ENCODE assay signal across 9 cellular contexts in the genomic region with DNA sequence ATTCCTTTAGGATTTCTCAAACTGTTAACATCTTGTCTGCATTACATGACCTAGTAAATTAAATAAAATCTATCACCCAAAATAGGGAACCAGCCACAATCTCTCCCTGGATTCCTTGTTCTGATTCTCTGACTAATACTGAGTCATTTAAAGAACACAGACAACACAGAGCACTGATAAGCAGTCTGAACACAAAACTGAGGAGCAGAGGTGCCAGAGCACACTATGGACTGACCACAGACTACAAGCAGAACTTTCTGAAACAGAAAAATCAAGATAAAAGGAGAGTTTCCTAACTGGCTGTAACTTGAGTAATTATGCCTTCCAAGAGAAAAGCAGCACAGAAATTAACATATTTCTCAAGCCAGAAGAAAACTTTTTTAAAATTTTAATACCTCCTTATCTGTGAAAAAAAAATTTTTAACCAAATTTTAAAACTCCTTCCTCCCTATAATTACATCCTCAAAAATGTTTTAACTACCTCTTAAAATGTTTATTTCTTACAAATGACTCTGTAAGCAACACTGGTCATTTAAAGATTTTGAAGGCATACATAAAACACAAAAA.
DNase-seq lines count a peak whose midpoint lies in the region; ATAC-seq and TF ChIP-seq lines count a peak whose summit lies in the region.
"Had no signal": no experiment of that assay in that cellular context is flagged by ENCODE, and none has a peak within 500 bp of the region (broad histone marks: within the 10 kb centered on the region; RNA-seq: fewer than 3 reads in every experiment).

No MANE protein-coding gene starts in this region.

- H3K27ac ChIP-seq in SJCRH30 (peak overlapping the region; percentile 91), esophagus muscularis mucosa (replicated peaks in 1 of 4) (peak overlapping the region; percentile 30 to 53 (median 35))

- TF ChIP-seq EP300 in esophagus muscularis mucosa (IDR thresholded peaks at IDR 0.05), result no peak

- no peaks in the 10 kb centered on the region for H3K27me3 Mint-ChIP-seq in activated T-cell treated with anti-CD3 and anti-CD28 coated beads, Interleukin-2, amount 50 U/mL, for 4 hours (ENCODE audit: low read depth)

- H3K4me1 Mint-ChIP-seq in activated T-cell treated with anti-CD3 and anti-CD28 coated beads, Interleukin-2, amount 50 U/mL, for 4 hours (ENCODE audit: low read depth), result peaks cover 24% of the 10 kb centered on the region

- H3K4me3 ChIP-seq in SJCRH30 (no peak overlapping the region), esophagus muscularis mucosa (no peak overlapping the region)

- ATAC-seq in activated T-cell treated with anti-CD3 and anti-CD28 coated beads, Interleukin-2, amount 50 U/mL, for 4 hours, result peak; percentile 75 to 80
- ATAC-seq in HG03039 (IDR thresholded peaks at IDR 0.05; ENCODE audit: unreplicated experiment), result no peak

- intact Hi-C loops in esophagus muscularis mucosa (cut with DNase I), result no loop called here

- H3K36me3 ChIP-seq in SJCRH30 (no peaks in the 10 kb centered on the region; the same call in 1 of the 2 replicates), esophagus muscularis mucosa (no peaks in the 10 kb centered on the region)

- H3K4me1 ChIP-seq in SJCRH30, result peaks cover 14% of the 10 kb centered on the region
- peaks cover 24 to 38% (median 35%) of the 10 kb centered on the region in 4 donors for H3K4me1 ChIP-seq in esophagus muscularis mucosa

- H3K9me3 ChIP-seq in SJCRH30 (replicated peaks) (no peaks in the 10 kb centered on the region), esophagus muscularis mucosa (no peaks in the 10 kb centered on the region)

- peaks cover 8% of the 10 kb centered on the region for H3K36me3 Mint-ChIP-seq in activated T-cell treated with anti-CD3 and anti-CD28 coated beads, Interleukin-2, amount 50 U/mL, for 4 hours (ENCODE audit: insufficient read depth)

- H3K27me3 ChIP-seq in SJCRH30, result no peaks in the 10 kb centered on the region
- H3K27me3 ChIP-seq in esophagus muscularis mucosa, result no peaks in the 10 kb centered on the region

- no peak for TF ChIP-seq POLR2A in esophagus muscularis mucosa (IDR thresholded peaks at IDR 0.05; ENCODE audit: low read depth)

- no peaks in the 10 kb centered on the region for H3K9me3 Mint-ChIP-seq in activated T-cell treated with anti-CD3 and anti-CD28 coated beads, Interleukin-2, amount 50 U/mL, for 4 hours

- no peak for TF ChIP-seq CTCF in esophagus muscularis mucosa (IDR thresholded peaks at IDR 0.05)

- no peak for DNase-seq in activated T-cell treated with anti-CD3 and anti-CD28 coated beads, Interleukin-2, amount 50 U/mL, for 4 hours
- no peak for DNase-seq in activated T-cell treated with anti-CD3 and anti-CD28 coated beads for 4 hours
- DNase-seq in SJCRH30, result peak; percentile 7 to 24
- no peak for DNase-seq in esophagus muscularis mucosa (ENCODE audit: extremely low spot score)
- DNase-seq in pulmonary artery endothelial cell (ENCODE audit: low read depth, low spot score), result peak; percentile 58
- no peak for DNase-seq in NCI-H2081 (lab: John Stamatoyannopoulos, UW)
- no peak for DNase-seq in NCI-H524 treated with DMSO at 0.1 percent for 48 hours (lab: John Stamatoyannopoulos, UW)
- DNase-seq: DND-41 had no signal

- H3K4me3 Mint-ChIP-seq in activated T-cell treated with anti-CD3 and anti-CD28 coated beads, Interleukin-2, amount 50 U/mL, for 4 hours, result no peak overlapping the region

Comparison
In these comparisons a context has a peak if more than half of its experiments do, and no peak if none do; other contexts are left out.
1. DNase-seq: peak in SJCRH30 (2 of 2) and pulmonary artery endothelial cell (single experiment); none in activated T-cell treated with anti-CD3 and anti-CD28 coated beads, Interleukin-2, amount 50 U/mL, for 4 hours (single experiment), activated T-cell treated with anti-CD3 and anti-CD28 coated beads for 4 hours (single experiment), esophagus muscularis mucosa (single experiment), NCI-H2081 (0 of 2) and NCI-H524 treated with DMSO at 0.1 percent for 48 hours (single experiment).